1 cellular context compared by ENCODE assay signal in the genomic region with DNA sequence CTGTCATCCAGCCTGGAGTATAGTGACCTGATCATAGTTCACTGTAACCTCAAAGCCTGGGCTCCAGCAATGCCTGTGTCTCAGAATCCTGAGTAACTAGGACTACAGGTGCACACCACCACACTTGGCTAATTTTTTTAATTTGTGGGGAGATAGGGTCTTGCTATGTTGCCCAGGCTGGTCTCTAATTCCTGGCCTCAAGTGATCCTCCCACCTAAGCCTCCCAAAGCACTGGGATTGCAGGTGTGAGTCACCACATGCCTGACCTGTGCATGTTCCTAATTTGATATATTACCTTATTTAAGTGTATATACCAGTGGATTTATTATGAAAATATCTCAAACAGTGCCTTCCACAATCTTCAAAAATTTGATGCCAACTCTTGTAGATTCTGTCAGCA.
TF ChIP-seq lines count a peak whose summit lies in the region.

No MANE protein-coding gene starts in this region.

TF ChIP-seq in GM23338, 12 proteins besides CTCF, POLR2A, EP300 and RAD21:
- TF ChIP-seq, protein P1, sequence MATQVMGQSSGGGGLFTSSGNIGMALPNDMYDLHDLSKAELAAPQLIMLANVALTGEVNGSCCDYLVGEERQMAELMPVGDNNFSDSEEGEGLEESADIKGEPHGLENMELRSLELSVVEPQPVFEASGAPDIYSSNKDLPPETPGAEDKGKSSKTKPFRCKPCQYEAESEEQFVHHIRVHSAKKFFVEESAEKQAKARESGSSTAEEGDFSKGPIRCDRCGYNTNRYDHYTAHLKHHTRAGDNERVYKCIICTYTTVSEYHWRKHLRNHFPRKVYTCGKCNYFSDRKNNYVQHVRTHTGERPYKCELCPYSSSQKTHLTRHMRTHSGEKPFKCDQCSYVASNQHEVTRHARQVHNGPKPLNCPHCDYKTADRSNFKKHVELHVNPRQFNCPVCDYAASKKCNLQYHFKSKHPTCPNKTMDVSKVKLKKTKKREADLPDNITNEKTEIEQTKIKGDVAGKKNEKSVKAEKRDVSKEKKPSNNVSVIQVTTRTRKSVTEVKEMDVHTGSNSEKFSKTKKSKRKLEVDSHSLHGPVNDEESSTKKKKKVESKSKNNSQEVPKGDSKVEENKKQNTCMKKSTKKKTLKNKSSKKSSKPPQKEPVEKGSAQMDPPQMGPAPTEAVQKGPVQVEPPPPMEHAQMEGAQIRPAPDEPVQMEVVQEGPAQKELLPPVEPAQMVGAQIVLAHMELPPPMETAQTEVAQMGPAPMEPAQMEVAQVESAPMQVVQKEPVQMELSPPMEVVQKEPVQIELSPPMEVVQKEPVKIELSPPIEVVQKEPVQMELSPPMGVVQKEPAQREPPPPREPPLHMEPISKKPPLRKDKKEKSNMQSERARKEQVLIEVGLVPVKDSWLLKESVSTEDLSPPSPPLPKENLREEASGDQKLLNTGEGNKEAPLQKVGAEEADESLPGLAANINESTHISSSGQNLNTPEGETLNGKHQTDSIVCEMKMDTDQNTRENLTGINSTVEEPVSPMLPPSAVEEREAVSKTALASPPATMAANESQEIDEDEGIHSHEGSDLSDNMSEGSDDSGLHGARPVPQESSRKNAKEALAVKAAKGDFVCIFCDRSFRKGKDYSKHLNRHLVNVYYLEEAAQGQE (IDR thresholded peaks at IDR 0.05; ENCODE audit: unreplicated experiment) = no peak
- TF ChIP-seq ZNF114 (CRISPR knock-in tag; IDR thresholded peaks at IDR 0.05) (no peak), POLR2AphosphoS5 (IDR thresholded peaks at IDR 0.05; ENCODE audit: low read depth) (no peak), CREB1 (CRISPR knock-in tag; IDR thresholded peaks at IDR 0.05; ENCODE audit: low read depth) (no peak), JUNB (IDR thresholded peaks at IDR 0.05; ENCODE audit: unreplicated experiment) (no peak), NANOG (IDR thresholded peaks at IDR 0.05; ENCODE audit: borderline replicate concordance) (no peak), ZNF331 (CRISPR knock-in tag; IDR thresholded peaks at IDR 0.05; ENCODE audit: low read depth) (no peak), EZH2phosphoT487 (IDR thresholded peaks at IDR 0.05; ENCODE audit: unreplicated experiment) (no peak), STAT1 (IDR thresholded peaks at IDR 0.05; ENCODE audit: unreplicated experiment) (no peak), EZH2 (IDR thresholded peaks at IDR 0.05; ENCODE audit: low read depth, unreplicated experiment) (no peak)
- TF ChIP-seq, protein P2, sequence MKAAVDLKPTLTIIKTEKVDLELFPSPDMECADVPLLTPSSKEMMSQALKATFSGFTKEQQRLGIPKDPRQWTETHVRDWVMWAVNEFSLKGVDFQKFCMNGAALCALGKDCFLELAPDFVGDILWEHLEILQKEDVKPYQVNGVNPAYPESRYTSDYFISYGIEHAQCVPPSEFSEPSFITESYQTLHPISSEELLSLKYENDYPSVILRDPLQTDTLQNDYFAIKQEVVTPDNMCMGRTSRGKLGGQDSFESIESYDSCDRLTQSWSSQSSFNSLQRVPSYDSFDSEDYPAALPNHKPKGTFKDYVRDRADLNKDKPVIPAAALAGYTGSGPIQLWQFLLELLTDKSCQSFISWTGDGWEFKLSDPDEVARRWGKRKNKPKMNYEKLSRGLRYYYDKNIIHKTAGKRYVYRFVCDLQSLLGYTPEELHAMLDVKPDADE (IDR thresholded peaks at IDR 0.05) = no peak
- TF ChIP-seq, protein P3, sequence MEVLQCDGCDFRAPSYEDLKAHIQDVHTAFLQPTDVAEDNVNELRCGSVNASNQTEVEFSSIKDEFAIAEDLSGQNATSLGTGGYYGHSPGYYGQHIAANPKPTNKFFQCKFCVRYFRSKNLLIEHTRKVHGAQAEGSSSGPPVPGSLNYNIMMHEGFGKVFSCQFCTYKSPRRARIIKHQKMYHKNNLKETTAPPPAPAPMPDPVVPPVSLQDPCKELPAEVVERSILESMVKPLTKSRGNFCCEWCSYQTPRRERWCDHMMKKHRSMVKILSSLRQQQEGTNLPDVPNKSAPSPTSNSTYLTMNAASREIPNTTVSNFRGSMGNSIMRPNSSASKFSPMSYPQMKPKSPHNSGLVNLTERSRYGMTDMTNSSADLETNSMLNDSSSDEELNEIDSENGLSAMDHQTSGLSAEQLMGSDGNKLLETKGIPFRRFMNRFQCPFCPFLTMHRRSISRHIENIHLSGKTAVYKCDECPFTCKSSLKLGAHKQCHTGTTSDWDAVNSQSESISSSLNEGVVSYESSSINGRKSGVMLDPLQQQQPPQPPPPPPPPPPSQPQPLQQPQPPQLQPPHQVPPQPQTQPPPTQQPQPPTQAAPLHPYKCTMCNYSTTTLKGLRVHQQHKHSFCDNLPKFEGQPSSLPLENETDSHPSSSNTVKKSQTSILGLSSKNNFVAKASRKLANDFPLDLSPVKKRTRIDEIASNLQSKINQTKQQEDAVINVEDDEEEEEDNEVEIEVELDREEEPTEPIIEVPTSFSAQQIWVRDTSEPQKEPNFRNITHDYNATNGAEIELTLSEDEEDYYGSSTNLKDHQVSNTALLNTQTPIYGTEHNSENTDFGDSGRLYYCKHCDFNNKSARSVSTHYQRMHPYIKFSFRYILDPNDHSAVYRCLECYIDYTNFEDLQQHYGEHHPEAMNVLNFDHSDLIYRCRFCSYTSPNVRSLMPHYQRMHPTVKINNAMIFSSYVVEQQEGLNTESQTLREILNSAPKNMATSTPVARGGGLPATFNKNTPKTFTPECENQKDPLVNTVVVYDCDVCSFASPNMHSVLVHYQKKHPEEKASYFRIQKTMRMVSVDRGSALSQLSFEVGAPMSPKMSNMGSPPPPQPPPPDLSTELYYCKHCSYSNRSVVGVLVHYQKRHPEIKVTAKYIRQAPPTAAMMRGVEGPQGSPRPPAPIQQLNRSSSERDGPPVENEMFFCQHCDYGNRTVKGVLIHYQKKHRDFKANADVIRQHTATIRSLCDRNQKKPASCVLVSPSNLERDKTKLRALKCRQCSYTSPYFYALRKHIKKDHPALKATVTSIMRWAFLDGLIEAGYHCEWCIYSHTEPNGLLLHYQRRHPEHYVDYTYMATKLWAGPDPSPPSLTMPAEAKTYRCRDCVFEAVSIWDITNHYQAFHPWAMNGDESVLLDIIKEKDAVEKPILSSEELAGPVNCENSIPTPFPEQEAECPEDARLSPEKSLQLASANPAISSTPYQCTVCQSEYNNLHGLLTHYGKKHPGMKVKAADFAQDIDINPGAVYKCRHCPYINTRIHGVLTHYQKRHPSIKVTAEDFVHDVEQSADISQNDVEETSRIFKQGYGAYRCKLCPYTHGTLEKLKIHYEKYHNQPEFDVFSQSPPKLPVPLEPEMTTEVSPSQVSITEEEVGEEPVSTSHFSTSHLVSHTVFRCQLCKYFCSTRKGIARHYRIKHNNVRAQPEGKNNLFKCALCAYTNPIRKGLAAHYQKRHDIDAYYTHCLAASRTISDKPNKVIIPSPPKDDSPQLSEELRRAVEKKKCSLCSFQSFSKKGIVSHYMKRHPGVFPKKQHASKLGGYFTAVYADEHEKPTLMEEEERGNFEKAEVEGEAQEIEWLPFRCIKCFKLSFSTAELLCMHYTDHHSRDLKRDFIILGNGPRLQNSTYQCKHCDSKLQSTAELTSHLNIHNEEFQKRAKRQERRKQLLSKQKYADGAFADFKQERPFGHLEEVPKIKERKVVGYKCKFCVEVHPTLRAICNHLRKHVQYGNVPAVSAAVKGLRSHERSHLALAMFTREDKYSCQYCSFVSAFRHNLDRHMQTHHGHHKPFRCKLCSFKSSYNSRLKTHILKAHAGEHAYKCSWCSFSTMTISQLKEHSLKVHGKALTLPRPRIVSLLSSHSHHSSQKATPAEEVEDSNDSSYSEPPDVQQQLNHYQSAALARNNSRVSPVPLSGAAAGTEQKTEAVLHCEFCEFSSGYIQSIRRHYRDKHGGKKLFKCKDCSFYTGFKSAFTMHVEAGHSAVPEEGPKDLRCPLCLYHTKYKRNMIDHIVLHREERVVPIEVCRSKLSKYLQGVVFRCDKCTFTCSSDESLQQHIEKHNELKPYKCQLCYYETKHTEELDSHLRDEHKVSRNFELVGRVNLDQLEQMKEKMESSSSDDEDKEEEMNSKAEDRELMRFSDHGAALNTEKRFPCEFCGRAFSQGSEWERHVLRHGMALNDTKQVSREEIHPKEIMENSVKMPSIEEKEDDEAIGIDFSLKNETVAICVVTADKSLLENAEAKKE (CRISPR knock-in tag; IDR thresholded peaks at IDR 0.05) = no peak
